13 cellular contexts compared by ENCODE assay signal in genomic region chr12:111361717-111362576, GRCh38. TPM values are rescaled to one million over a fixed set of nuclear protein-coding genes. Genes with fewer than 3 reads are reported as not detected.
DNase-seq lines count a peak whose midpoint lies in the region; ATAC-seq and TF ChIP-seq lines count a peak whose summit lies in the region.
"Had no signal": no experiment of that assay in that cellular context is flagged by ENCODE, and none has a peak within 500 bp of the region (broad histone marks: within the 10 kb centered on the region; RNA-seq: fewer than 3 reads in every experiment).

No MANE protein-coding gene starts in this region.

- H3K36me3 Mint-ChIP-seq in neural progenitor cell: peaks cover 7% of the 10 kb centered on the region
- H3K36me3 Mint-ChIP-seq: activated naive CD8-positive, alpha-beta T cell had no signal

- peaks cover 17% of the 10 kb centered on the region for H3K4me1 Mint-ChIP-seq in neural progenitor cell

- H3K4me2 ChIP-seq in neural progenitor cell: no peak overlapping the region

- ATAC-seq in RWPE2 (ENCODE audit: low read depth): peak; percentile 55
- peak; percentile 82 for ATAC-seq in upper lobe of right lung
- ATAC-seq in GM18517 (IDR thresholded peaks at IDR 0.05; ENCODE audit: unreplicated experiment): no peak
- no peak for ATAC-seq in HG03378 (IDR thresholded peaks at IDR 0.05; ENCODE audit: unreplicated experiment)

- H3K27ac ChIP-seq in RWPE2 (ENCODE audit: poor library complexity, severe bottlenecking) (no peak overlapping the region), left ventricle myocardium inferior (replicated peaks) (peak overlapping the region; percentile 82), neural progenitor cell (no peak overlapping the region), upper lobe of right lung (peak overlapping the region; percentile 42)

- H3K27me3 Mint-ChIP-seq in neural progenitor cell (ENCODE audit: insufficient read depth, low read depth): peaks cover 6% of the 10 kb centered on the region

- H3F3A ChIP-seq in neural progenitor cell (ENCODE audit: low read depth): peaks cover 7% of the 10 kb centered on the region

- H3K27me3 ChIP-seq in RWPE2 (ENCODE audit: insufficient read depth, poor library complexity, severe bottlenecking) (no peaks in the 10 kb centered on the region), left ventricle myocardium inferior (ENCODE audit: low read depth) (no peaks in the 10 kb centered on the region), neural progenitor cell (no peaks in the 10 kb centered on the region), upper lobe of right lung (no peaks in the 10 kb centered on the region)
- H3K27me3 ChIP-seq: MG63 had no signal

- no peak overlapping the region for H2AFZ ChIP-seq in neural progenitor cell (replicated peaks)

- H3K9me3 ChIP-seq in RWPE2 (ENCODE audit: severe bottlenecking): no peaks in the 10 kb centered on the region
- no peaks in the 10 kb centered on the region for H3K9me3 ChIP-seq in left ventricle myocardium inferior (replicated peaks)
- H3K9me3 ChIP-seq in neural progenitor cell (ENCODE audit: low read depth): no peaks in the 10 kb centered on the region
- H3K9me3 ChIP-seq in upper lobe of right lung: no peaks in the 10 kb centered on the region
- H3K9me3 ChIP-seq: MG63 had no signal

- H3K9ac ChIP-seq in neural progenitor cell: no peak overlapping the region

- H3K4me3 ChIP-seq in RWPE2 (ENCODE audit: severe bottlenecking) (no peak overlapping the region), left ventricle myocardium inferior (peak overlapping the region; percentile 25), neural progenitor cell (no peak overlapping the region), upper lobe of right lung (no peak overlapping the region)
- H3K4me3 ChIP-seq: MG63 had no signal

- peaks cover 4% of the 10 kb centered on the region for H3K4me1 ChIP-seq in RWPE2 (ENCODE audit: insufficient read depth, poor library complexity, severe bottlenecking)
- H3K4me1 ChIP-seq in left ventricle myocardium inferior: peaks cover 61% of the 10 kb centered on the region
- H3K4me1 ChIP-seq in neural progenitor cell: no peaks in the 10 kb centered on the region
- H3K4me1 ChIP-seq in upper lobe of right lung: no peaks in the 10 kb centered on the region

- no peak for DNase-seq in RWPE2 (ENCODE audit: low spot score)
- DNase-seq in left ventricle myocardium inferior: peak; percentile 29
- no peak for DNase-seq in neural progenitor cell (ENCODE audit: low spot score)
- DNase-seq in upper lobe of right lung: peak; percentile 81
- no peak for DNase-seq in NK-92 (lab: John Stamatoyannopoulos, UW; ENCODE audit: unreplicated experiment)
- DNase-seq: DND-41; MG63; NCI-H2107; NCI-H748 treated with DMSO at 0.1 percent for 48 hours; stimulated activated CD4-positive, alpha-beta T cell treated with anti-CD3 and anti-CD28 coated beads, Interleukin-4, amount 100 ng/mL, for 4 hours had no signal

- H4K20me1 ChIP-seq in neural progenitor cell (ENCODE audit: low read depth): peaks cover 8% of the 10 kb centered on the region

- H3K27ac Mint-ChIP-seq in neural progenitor cell: peak overlapping the region; percentile 33
- H3K27ac Mint-ChIP-seq: activated naive CD8-positive, alpha-beta T cell had no signal

- no peaks in the 10 kb centered on the region for H3K9me3 Mint-ChIP-seq in neural progenitor cell

- no peaks in the 10 kb centered on the region for H3K79me2 ChIP-seq in neural progenitor cell (ENCODE audit: low read depth)

- H3K36me3 ChIP-seq in RWPE2 (ENCODE audit: low read depth) (no peaks in the 10 kb centered on the region), left ventricle myocardium inferior (peaks cover 26% of the 10 kb centered on the region), neural progenitor cell (no peaks in the 10 kb centered on the region), upper lobe of right lung (no peaks in the 10 kb centered on the region)
- H3K36me3 ChIP-seq: MG63 had no signal

- intact Hi-C loops in left ventricle myocardium inferior (cut with micrococcal nuclease) (no loop called here), upper lobe of right lung (cut with DNase I) (no loop called here)

- no peak for TF ChIP-seq CTCF in RWPE2 (IDR thresholded peaks at IDR 0.05; ENCODE audit: poor library complexity, severe bottlenecking)
- TF ChIP-seq CTCF in left ventricle myocardium inferior (IDR thresholded peaks at IDR 0.05; ENCODE audit: borderline replicate concordance): no peak
- no peak for TF ChIP-seq CTCF in neural progenitor cell (IDR thresholded peaks at IDR 0.05)
- TF ChIP-seq CTCF in upper lobe of right lung (IDR thresholded peaks at IDR 0.05): no peak

- H3K4me3 Mint-ChIP-seq in neural progenitor cell: no peak overlapping the region
- H3K4me3 Mint-ChIP-seq: activated naive CD8-positive, alpha-beta T cell had no signal

RNA-seq across cellular contexts. Expression of gene PHETA1, which starts 6.9 kb away (rescaled TPM):
- total RNA-seq in left ventricle myocardium inferior: 29.8 TPM
- 1.5 and 12.8 TPM in 2 replicates for total RNA-seq in neural progenitor cell (ENCODE audit: low replicate concordance)
- 25.3 TPM for total RNA-seq in upper lobe of right lung

RNA-seq across cellular contexts. Expression of gene SH2B3, which starts 43.8 kb away (rescaled TPM):
- total RNA-seq in left ventricle myocardium inferior: 50.5 TPM
- 2.8 and 5.7 TPM in 2 replicates for total RNA-seq in neural progenitor cell (ENCODE audit: low replicate concordance)
- 47.1 TPM for total RNA-seq in upper lobe of right lung

Comparison
In these comparisons a context has a peak if more than half of its experiments do, and no peak if none do; other contexts are left out.
1. ATAC-seq: peak in RWPE2 (single experiment) and upper lobe of right lung (single experiment); none in GM18517 (single experiment) and HG03378 (single experiment).
2. DNase-seq: peak in left ventricle myocardium inferior (single experiment) and upper lobe of right lung (single experiment); none in RWPE2 (single experiment), neural progenitor cell (single experiment) and NK-92 (single experiment).
3. H3K27ac ChIP-seq: peak in left ventricle myocardium inferior (single experiment) and upper lobe of right lung (single experiment); none in RWPE2 (single experiment) and neural progenitor cell (single experiment).